Comparison of ENCODE assay signal across 1 cellular context in genomic region chr9:109453210-109453842, GRCh38.
TF ChIP-seq lines count a peak whose summit lies in the region.

No MANE protein-coding gene starts in this region.

TF ChIP-seq in GM23338, 12 proteins besides CTCF, POLR2A, EP300 and RAD21 (continued from another document):
- no peak for TF ChIP-seq REST (IDR thresholded peaks at IDR 0.05; ENCODE audit: unreplicated experiment)
- no peak for TF ChIP-seq CREB1 (CRISPR knock-in tag; IDR thresholded peaks at IDR 0.05; ENCODE audit: low read depth)
- TF ChIP-seq STAT1 (IDR thresholded peaks at IDR 0.05; ENCODE audit: unreplicated experiment), result no peak
- no peak for TF ChIP-seq EZH2phosphoT487 (IDR thresholded peaks at IDR 0.05; ENCODE audit: unreplicated experiment)
- TF ChIP-seq ZNF114 (CRISPR knock-in tag; IDR thresholded peaks at IDR 0.05), result no peak
- TF ChIP-seq JUNB (IDR thresholded peaks at IDR 0.05; ENCODE audit: unreplicated experiment), result no peak
